ENCODE assay signal across 32 cellular contexts in genomic region chrX:73069365-73070035, GRCh38. TPM values are rescaled to one million over a fixed set of nuclear protein-coding genes. Genes with fewer than 3 reads are reported as not detected.
"Had no signal": no experiment of that assay in that cellular context is flagged by ENCODE, and none has a peak within 500 bp of the region (broad histone marks: within the 10 kb centered on the region; RNA-seq: fewer than 3 reads in every experiment).

No MANE protein-coding gene starts in this region.

- H3K36me3 ChIP-seq: brain microvascular endothelial cell, esophagus muscularis mucosa, gastroesophageal sphincter, WERI-Rb-1 had no signal

- H3K9me3 Mint-ChIP-seq: activated B cell treated with CpG ODN at 0.5 μM for 24 hours; activated CD4-positive, alpha-beta memory T cell treated with anti-CD3 and anti-CD28 coated beads for 36 hours; activated CD4-positive, alpha-beta T cell treated with anti-CD3 and anti-CD28 coated beads, Interleukin-2, amount 10 ng/mL, durations not matched to agents 24 days and 14 days; activated naive CD4-positive, alpha-beta T cell treated with anti-CD3 and anti-CD28 coated beads, Interleukin-2, amount 10 ng/mL, durations not matched to agents 7 days and 5 days; central memory CD8-positive, alpha-beta T cell; effector memory CD8-positive, alpha-beta T cell had no signal

- H3K4me1 ChIP-seq: esophagus muscularis mucosa, foreskin keratinocyte, gastroesophageal sphincter had no signal

- DNase-seq: activated B cell treated with CpG ODN at 0.5 μM for 24 hours; activated CD4-positive, alpha-beta memory T cell treated with anti-CD3 and anti-CD28 coated beads for 36 hours; activated CD4-positive, alpha-beta T cell treated with anti-CD3 and anti-CD28 coated beads, Interleukin-2, amount 10 ng/mL, durations not matched to agents 24 days and 14 days; activated CD8-positive, alpha-beta memory T cell treated with anti-CD3 and anti-CD28 coated beads, Interleukin-2, amount 50 U/mL, for 48 hours; activated gamma-delta T cell; activated naive CD4-positive, alpha-beta T cell; activated naive CD4-positive, alpha-beta T cell treated with anti-CD3 and anti-CD28 coated beads, Interleukin-2, amount 10 ng/mL, durations not matched to agents 7 days and 5 days; activated T-cell treated with anti-CD3 and anti-CD28 coated beads for 4 hours; activated T-cell treated with anti-CD3 and anti-CD28 coated beads, Interleukin-2, amount 50 U/mL, for 24 hours; activated T-cell treated with anti-CD3 and anti-CD28 coated beads, Interleukin-2, amount 50 U/mL, for 72 hours; amniotic stem cell; anterior cingulate cortex; brain microvascular endothelial cell; cortex of kidney; dermis blood vessel endothelial cell; effector CD4-positive, alpha-beta T cell; effector memory CD8-positive, alpha-beta T cell; erythroblast; foreskin keratinocyte; T-helper 1 cell; T-helper 17 cell; T1000; WERI-Rb-1 had no signal

- ATAC-seq: activated CD4-positive, CD25-positive, alpha-beta regulatory T cell treated with anti-CD3 and anti-CD28 coated beads, Interleukin-2, amount 50 U/mL, for 24 hours; activated T-cell treated with anti-CD3 and anti-CD28 coated beads, Interleukin-2, amount 50 U/mL, for 72 hours; effector memory CD8-positive, alpha-beta T cell; foreskin keratinocyte; gastroesophageal sphincter; T-helper 17 cell had no signal

- H3K9me3 ChIP-seq: gastroesophageal sphincter had no signal

- H3K4me1 Mint-ChIP-seq: activated B cell treated with CpG ODN at 0.5 μM for 24 hours; activated CD4-positive, alpha-beta T cell treated with anti-CD3 and anti-CD28 coated beads, Interleukin-2, amount 10 ng/mL, durations not matched to agents 24 days and 14 days; activated naive CD4-positive, alpha-beta T cell treated with anti-CD3 and anti-CD28 coated beads, Interleukin-2, amount 10 ng/mL, durations not matched to agents 7 days and 5 days; central memory CD8-positive, alpha-beta T cell; T-helper 17 cell had no signal

- H3K27ac ChIP-seq: brain microvascular endothelial cell, esophagus muscularis mucosa, foreskin keratinocyte, gastroesophageal sphincter, WERI-Rb-1 had no signal

- H3K36me3 Mint-ChIP-seq: activated CD4-positive, alpha-beta memory T cell treated with anti-CD3 and anti-CD28 coated beads for 36 hours; activated naive CD4-positive, alpha-beta T cell treated with anti-CD3 and anti-CD28 coated beads, Interleukin-2, amount 10 ng/mL, durations not matched to agents 7 days and 5 days; activated naive CD8-positive, alpha-beta T cell had no signal

- H3K27ac Mint-ChIP-seq: activated B cell treated with CpG ODN at 0.5 μM for 24 hours; activated CD4-positive, alpha-beta memory T cell treated with anti-CD3 and anti-CD28 coated beads for 36 hours; activated CD4-positive, alpha-beta T cell treated with anti-CD3 and anti-CD28 coated beads, Interleukin-2, amount 10 ng/mL, durations not matched to agents 24 days and 14 days; activated naive CD4-positive, alpha-beta T cell treated with anti-CD3 and anti-CD28 coated beads, Interleukin-2, amount 10 ng/mL, durations not matched to agents 7 days and 5 days; activated naive CD8-positive, alpha-beta T cell; activated T-cell treated with anti-CD3 and anti-CD28 coated beads, Interleukin-2, amount 50 U/mL, for 24 hours; activated T-cell treated with anti-CD3 and anti-CD28 coated beads, Interleukin-2, amount 50 U/mL, for 72 hours; effector memory CD8-positive, alpha-beta T cell; T-helper 17 cell; T-helper 2 cell treated with Interferon-gamma antibody and Interleukin-4, amounts not matched to agents 5 μg/mL and 100 μg/mL, for 36 hours had no signal

- H3K27me3 ChIP-seq: brain microvascular endothelial cell, esophagus muscularis mucosa, foreskin keratinocyte, gastroesophageal sphincter had no signal

- H3K27me3 Mint-ChIP-seq: activated B cell treated with CpG ODN at 0.5 μM for 24 hours; activated CD4-positive, alpha-beta T cell treated with anti-CD3 and anti-CD28 coated beads, Interleukin-2, amount 10 ng/mL, durations not matched to agents 24 days and 14 days; activated naive CD4-positive, alpha-beta T cell treated with anti-CD3 and anti-CD28 coated beads, Interleukin-2, amount 10 ng/mL, durations not matched to agents 7 days and 5 days; central memory CD8-positive, alpha-beta T cell had no signal

- H3K4me3 ChIP-seq: esophagus muscularis mucosa, gastroesophageal sphincter had no signal

- H3K4me3 Mint-ChIP-seq: activated B cell treated with CpG ODN at 0.5 μM for 24 hours; activated CD4-positive, alpha-beta memory T cell treated with anti-CD3 and anti-CD28 coated beads for 36 hours; activated CD4-positive, alpha-beta T cell treated with anti-CD3 and anti-CD28 coated beads, Interleukin-2, amount 10 ng/mL, durations not matched to agents 24 days and 14 days; activated naive CD4-positive, alpha-beta T cell treated with anti-CD3 and anti-CD28 coated beads, Interleukin-2, amount 10 ng/mL, durations not matched to agents 7 days and 5 days; activated naive CD8-positive, alpha-beta T cell; activated T-cell treated with anti-CD3 and anti-CD28 coated beads, Interleukin-2, amount 50 U/mL, for 24 hours; activated T-cell treated with anti-CD3 and anti-CD28 coated beads, Interleukin-2, amount 50 U/mL, for 72 hours; central memory CD8-positive, alpha-beta T cell; effector memory CD8-positive, alpha-beta T cell; T-helper 17 cell; T-helper 2 cell treated with Interferon-gamma antibody and Interleukin-4, amounts not matched to agents 5 μg/mL and 100 μg/mL, for 36 hours had no signal

RNA-seq across cellular contexts. Expression of gene PABPC1L2A, which starts 9.8 kb away (rescaled TPM):
- total RNA-seq: activated B cell treated with CpG ODN at 0.5 μM for 24 hours; activated CD4-positive, alpha-beta memory T cell treated with anti-CD3 and anti-CD28 coated beads for 36 hours; activated CD4-positive, alpha-beta T cell treated with anti-CD3 and anti-CD28 coated beads, Interleukin-2, amount 10 ng/mL, durations not matched to agents 24 days and 14 days; activated T-cell treated with anti-CD3 and anti-CD28 coated beads, Interleukin-2, amount 50 U/mL, for 72 hours; bronchial epithelial cell; cardiac septum; dermis blood vessel endothelial cell; foreskin keratinocyte; gastroesophageal sphincter; glomerular endothelial cell; T-helper 17 cell had no signal
